In genomic region chr4:87838207-87838606, GRCh38 we compare ENCODE assay signal across 2 cellular contexts.
TF ChIP-seq lines count a peak whose summit lies in the region.

No MANE protein-coding gene starts in this region.

TF ChIP-seq in Ishikawa, 13 proteins besides CTCF, POLR2A, EP300 and RAD21 (continued from another document):
- TF ChIP-seq CEBPB (IDR thresholded peaks at IDR 0.05), result no peak
- TF ChIP-seq ZBTB7A (IDR thresholded peaks at IDR 0.05; ENCODE audit: low read depth), result no peak
TF ChIP-seq in Ishikawa: peak in this region for 0.

TF ChIP-seq in WTC11, 78 proteins besides CTCF, POLR2A, EP300 and RAD21 (continued from another document):
- TF ChIP-seq ATF2 (CRISPR knock-in tag; IDR thresholded peaks at IDR 0.05; ENCODE audit: borderline replicate concordance, low read depth) (no peak), ZNF219 (CRISPR knock-in tag; IDR thresholded peaks at IDR 0.05; ENCODE audit: borderline replicate concordance) (no peak), E2F5 (CRISPR knock-in tag; IDR thresholded peaks at IDR 0.05) (no peak), ZNF138 (CRISPR knock-in tag; conservative IDR thresholded peaks at IDR 0.05) (no peak), ZNF512 (CRISPR knock-in tag; IDR thresholded peaks at IDR 0.05; ENCODE audit: borderline replicate concordance) (no peak), GRHL2 (CRISPR knock-in tag; IDR thresholded peaks at IDR 0.05; ENCODE audit: insufficient replicate concordance, severe bottlenecking) (no peak), MAX (CRISPR knock-in tag; IDR thresholded peaks at IDR 0.05) (no peak), GABPB1 (CRISPR knock-in tag; IDR thresholded peaks at IDR 0.05) (no peak), SOX15 (CRISPR knock-in tag; IDR thresholded peaks at IDR 0.05) (no peak)
